ENCODE assay signal across 20 cellular contexts in genomic region chr17:76594676-76595075, GRCh38. TPM values are rescaled to one million over a fixed set of nuclear protein-coding genes. Genes with fewer than 3 reads are reported as not detected.
DNase-seq lines count a peak whose midpoint lies in the region; ATAC-seq and TF ChIP-seq lines count a peak whose summit lies in the region.
"Had no signal": no experiment of that assay in that cellular context is flagged by ENCODE, and none has a peak within 500 bp of the region (broad histone marks: within the 10 kb centered on the region; RNA-seq: fewer than 3 reads in every experiment).

No MANE protein-coding gene starts in this region.

- H3K27ac ChIP-seq in A673 (ENCODE audit: low read depth, low read length, poor library complexity, severe bottlenecking) = no peak overlapping the region
- H3K27ac ChIP-seq: BLaER1 treated with 17β-estradiol and CSF1 and Interleukin-3, amounts not matched to agents 10 nM and 100 nM; GM23248 had no signal

- H3K4me3 ChIP-seq in adipocyte (ENCODE audit: low read length) = no peak overlapping the region
- H3K4me3 ChIP-seq in fibroblast of villous mesenchyme (ENCODE audit: low read depth, low read length) = no peak overlapping the region
- no peak overlapping the region for H3K4me3 ChIP-seq in skeletal muscle cell (ENCODE audit: low read depth, low read length)
- no peak overlapping the region for H3K4me3 ChIP-seq in A673 (ENCODE audit: low read depth, low read length, poor library complexity, severe bottlenecking)
- H3K4me3 ChIP-seq: BLaER1 treated with 17β-estradiol and CSF1 and Interleukin-3, amounts not matched to agents 10 nM and 100 nM; GM23248 had no signal

- no TSS peak for BruUV-seq in A673 (replicated peaks; lab: Mats Ljungman, UMichigan)

- intact Hi-C loops in A673 (cut with micrococcal nuclease; ENCODE audit: unreplicated experiment) = no loop called here

- DNase-seq in adipocyte (ENCODE audit: low read depth) (peak; percentile 55), dedifferentiated amniotic fluid mesenchymal stem cell (ENCODE audit: extremely low spot score) (peak; percentile 24), fibroblast of villous mesenchyme (ENCODE audit: low read depth) (peak; percentile 61), skeletal muscle cell (ENCODE audit: low read depth) (peak; percentile 35), A673 (ENCODE audit: low spot score) (no peak), DMS79 treated with DMSO at 0.1 percent for 48 hours (lab: John Stamatoyannopoulos, UW) (no peak)
- DNase-seq: ACHN; AML-193; BE2C; CD4-positive, alpha-beta T cell; CD8-positive, alpha-beta memory T cell; DMS53; DND-41; GM23248; HCEC 1CT had no signal

- H3K9me3 ChIP-seq in adipocyte (ENCODE audit: control insufficient read depth, low read length) (no peaks in the 10 kb centered on the region), A673 (ENCODE audit: low read depth, low read length, poor library complexity, severe bottlenecking) (no peaks in the 10 kb centered on the region)
- H3K9me3 ChIP-seq: BE2C; BLaER1 treated with 17β-estradiol and CSF1 and Interleukin-3, amounts not matched to agents 10 nM and 100 nM had no signal

- H3K9ac ChIP-seq in adipocyte (ENCODE audit: low read length) = no peak overlapping the region
- H3K9ac ChIP-seq: BLaER1 treated with 17β-estradiol and CSF1 and Interleukin-3, amounts not matched to agents 10 nM and 100 nM; GM23248 had no signal

- TF ChIP-seq CTCF in fibroblast of villous mesenchyme (IDR thresholded peaks at IDR 0.05; ENCODE audit: insufficient read depth, low read depth, low read length) (no peak), A673 (conservative IDR thresholded peaks at IDR 0.05; ENCODE audit: low read depth, low read length) (no peak)

- CTCF ChIA-PET in A673 (lab: Charles Lee) = no interaction called here

- H3K36me3 ChIP-seq in adipocyte (ENCODE audit: control insufficient read depth, insufficient read depth, low read length, severe bottlenecking) = no peaks in the 10 kb centered on the region
- no peaks in the 10 kb centered on the region for H3K36me3 ChIP-seq in A673 (ENCODE audit: insufficient read depth, low read length, poor library complexity, severe bottlenecking)
- H3K36me3 ChIP-seq: BE2C; BLaER1 treated with 17β-estradiol and CSF1 and Interleukin-3, amounts not matched to agents 10 nM and 100 nM had no signal

- ATAC-seq in GM21526 (IDR thresholded peaks at IDR 0.05; ENCODE audit: low FRiP score, unreplicated experiment) (no peak), HG03175 (IDR thresholded peaks at IDR 0.05; ENCODE audit: unreplicated experiment) (no peak)

- H3K4me1 ChIP-seq in adipocyte (ENCODE audit: control insufficient read depth, insufficient read depth, low read length) (peaks cover 17% of the 10 kb centered on the region), A673 (ENCODE audit: insufficient read depth, low read length, poor library complexity, severe bottlenecking) (no peaks in the 10 kb centered on the region)
- H3K4me1 ChIP-seq: BE2C had no signal

- POLR2A ChIA-PET in A673 (lab: Charles Lee; ENCODE audit: low non-redundant PET) = no interaction called here

- H3K27me3 ChIP-seq in adipocyte (replicated peaks; ENCODE audit: control insufficient read depth, insufficient read depth, low read length) = peaks cover 3% of the 10 kb centered on the region
- H3K27me3 ChIP-seq in A673 (replicated peaks; ENCODE audit: insufficient read depth, low read depth, low read length, poor library complexity) = no peaks in the 10 kb centered on the region
- H3K27me3 ChIP-seq: BE2C had no signal

RNA-seq across cellular contexts. Expression of gene ST6GALNAC2, which starts 9.0 kb away (rescaled TPM):
- total RNA-seq in fibroblast of villous mesenchyme = 0.86 and 1.9 TPM in 2 replicates
- total RNA-seq in A673 (2021) = not detected in 2 replicates
- total RNA-seq: H1 had no signal

RNA-seq across cellular contexts. Expression of gene ST6GALNAC1, which starts 48.9 kb away (rescaled TPM):
- total RNA-seq in fibroblast of villous mesenchyme = not detected in 2 replicates
- total RNA-seq in A673 (2021) = not detected in 2 replicates
- total RNA-seq: GM23248, H1, H7 had no signal

RNA-seq across cellular contexts. Expression of gene PRCD, which starts 54.8 kb away (rescaled TPM):
- 1.6 and 2.2 TPM in 2 replicates for total RNA-seq in fibroblast of villous mesenchyme
- total RNA-seq in A673 (2021) = not detected in 2 replicates
- total RNA-seq: CD4-positive, alpha-beta T cell had no signal

RNA-seq across cellular contexts. Expression of gene CYGB, which starts 57.2 kb away (rescaled TPM):
- total RNA-seq in fibroblast of villous mesenchyme = 11.7 and 14.2 TPM in 2 replicates
- 0.56 and 0.61 TPM in 2 replicates for total RNA-seq in A673 (2021)
- total RNA-seq: CD4-positive, alpha-beta T cell; CD8-positive, alpha-beta memory T cell had no signal

Comparison
In these comparisons a context has a peak if more than half of its experiments do, and no peak if none do; other contexts are left out.
1. DNase-seq: peak in adipocyte (single experiment), dedifferentiated amniotic fluid mesenchymal stem cell (single experiment), fibroblast of villous mesenchyme (single experiment) and skeletal muscle cell (single experiment); none in A673 (single experiment) and DMS79 treated with DMSO at 0.1 percent for 48 hours (single experiment).